ENCODE assay signal across 9 cellular contexts in genomic region chr19:33375760-33376159, GRCh38. TPM values are rescaled to one million over a fixed set of nuclear protein-coding genes. Genes with fewer than 3 reads are reported as not detected.
DNase-seq lines count a peak whose midpoint lies in the region; ATAC-seq, FAIRE-seq and TF ChIP-seq lines count a peak whose summit lies in the region.
"Had no signal": no experiment of that assay in that cellular context is flagged by ENCODE, and none has a peak within 500 bp of the region (broad histone marks: within the 10 kb centered on the region; RNA-seq: fewer than 3 reads in every experiment).

No MANE protein-coding gene starts in this region.

- H3K9me3 ChIP-seq in A549: no peaks in the 10 kb centered on the region
- no peaks in the 10 kb centered on the region for H3K9me3 ChIP-seq in lower lobe of right lung
- H3K9me3 ChIP-seq in HAP-1: no peaks in the 10 kb centered on the region

- peak overlapping the region; percentile 79 for H3K4me2 ChIP-seq in A549

- in situ Hi-C loops in HAP-1 (cut with MboI; ENCODE audit: low sequenced_read_pairs): no loop called here

- H3K9me3 Mint-ChIP-seq in HFFc6: no peaks in the 10 kb centered on the region
- no peaks in the 10 kb centered on the region for H3K9me3 Mint-ChIP-seq in activated naive CD8-positive, alpha-beta T cell treated with anti-CD3 and anti-CD28 coated beads, Interleukin-2, amount 50 U/mL, for 24 hours

- peak overlapping the region; percentile 92 for H3K4me3 Mint-ChIP-seq in HFFc6
- H3K4me3 Mint-ChIP-seq in activated naive CD8-positive, alpha-beta T cell treated with anti-CD3 and anti-CD28 coated beads, Interleukin-2, amount 50 U/mL, for 24 hours: peak overlapping the region; percentile 98

- no peak for DNase-seq in A549 (ENCODE audit: low read depth in 1 of 2, low spot score in 1 of 2)
- peak; percentile 28 for DNase-seq in HFFc6
- DNase-seq in activated naive CD8-positive, alpha-beta T cell treated with anti-CD3 and anti-CD28 coated beads, Interleukin-2, amount 50 U/mL, for 24 hours: no peak
- DNase-seq in lower lobe of right lung: no peak
- DNase-seq in HAP-1 (ENCODE audit: low spot score in 2 of 2): no peak
- DNase-seq in T1000 (lab: John Stamatoyannopoulos, UW): no peak

- TF ChIP-seq POLR2A in A549 (IDR thresholded peaks at IDR 0.05; ENCODE audit: low read length): no peak

- H3K4me1 Mint-ChIP-seq in HFFc6 (ENCODE audit: low read depth): peaks cover 34% of the 10 kb centered on the region
- H3K4me1 Mint-ChIP-seq in activated naive CD8-positive, alpha-beta T cell treated with anti-CD3 and anti-CD28 coated beads, Interleukin-2, amount 50 U/mL, for 24 hours: peaks cover 57% of the 10 kb centered on the region

- POLR2A ChIA-PET in A549 (lab: Yijun Ruan, JAX): interaction anchor here (0.6 to 3.3 kb wide), 6 partner anchors 10 to 190 kb away, joined by 3 to 51 read pairs (median 5); partner anchors contain the start of gene CEBPA

- no peak for TF ChIP-seq EP300 in A549 (IDR thresholded peaks at IDR 0.05)

- peaks cover 14% of the 10 kb centered on the region for H3K36me3 Mint-ChIP-seq in HFFc6 (ENCODE audit: low read depth)
- H3K36me3 Mint-ChIP-seq in activated naive CD8-positive, alpha-beta T cell treated with anti-CD3 and anti-CD28 coated beads, Interleukin-2, amount 50 U/mL, for 24 hours (ENCODE audit: low read depth): peaks cover 24% of the 10 kb centered on the region

- TF ChIP-seq CTCF in A549 (IDR thresholded peaks at IDR 0.05) (no peak), HFFc6 (IDR thresholded peaks at IDR 0.05) (no peak), lower lobe of right lung (IDR thresholded peaks at IDR 0.05) (no peak)

- H3K27ac ChIP-seq in A549: peak overlapping the region; percentile 92 to 95
- H3K27ac ChIP-seq in lower lobe of right lung: peak overlapping the region; percentile 5

- peaks cover 19% of the 10 kb centered on the region for H3K36me3 ChIP-seq in lower lobe of right lung
- H3K36me3 ChIP-seq in HAP-1 (replicated peaks): peaks cover 17% of the 10 kb centered on the region

- H3K4me1 ChIP-seq in A549: peaks cover 37% of the 10 kb centered on the region
- peaks cover 38% of the 10 kb centered on the region for H3K4me1 ChIP-seq in lower lobe of right lung
- H3K4me1 ChIP-seq in HAP-1: peaks cover 16% of the 10 kb centered on the region

- 63% methylated on average over 1 of the region's 1 CpG for WGBS in A549 (ENCODE audit: missing lambda C conversion rate)

- FAIRE-seq in A549 (lab: Jason Lieb, UNC): peak; percentile 79
- FAIRE-seq: H1 had no signal

- H3K27me3 Mint-ChIP-seq in HFFc6 (ENCODE audit: insufficient read depth): peaks cover 5% of the 10 kb centered on the region
- H3K27me3 Mint-ChIP-seq in activated naive CD8-positive, alpha-beta T cell treated with anti-CD3 and anti-CD28 coated beads, Interleukin-2, amount 50 U/mL, for 24 hours: no peaks in the 10 kb centered on the region

- intact Hi-C loops in lower lobe of right lung (cut with DNase I): no loop called here

- no peak for ATAC-seq in A549
- no peak for ATAC-seq in activated naive CD8-positive, alpha-beta T cell treated with anti-CD3 and anti-CD28 coated beads, Interleukin-2, amount 50 U/mL, for 24 hours
- no peak for ATAC-seq in lower lobe of right lung
- ATAC-seq in GM18870 (IDR thresholded peaks at IDR 0.05; ENCODE audit: unreplicated experiment): no peak
- no peak for ATAC-seq in HG02884 (IDR thresholded peaks at IDR 0.05; ENCODE audit: unreplicated experiment)

- no peak for TF ChIP-seq RAD21 in A549 (conservative IDR thresholded peaks at IDR 0.05 in 1 of 2, IDR thresholded peaks at IDR 0.05 in 1 of 2)

- CTCF ChIA-PET in A549 (lab: Yijun Ruan, JAX): interaction anchor here (0.5 to 36.3 kb wide), 15 partner anchors 9 to 686 kb away, joined by 3 to 881 read pairs (median 21); partner anchors contain the start of gene CEBPA

- peak overlapping the region; percentile 87 for H3K27ac Mint-ChIP-seq in HFFc6
- H3K27ac Mint-ChIP-seq in activated naive CD8-positive, alpha-beta T cell treated with anti-CD3 and anti-CD28 coated beads, Interleukin-2, amount 50 U/mL, for 24 hours: peak overlapping the region; percentile 92

- H3K4me3 ChIP-seq in A549 (peak overlapping the region; percentile 65), lower lobe of right lung (peak overlapping the region; percentile 70), HAP-1 (no peak overlapping the region)

- no peaks in the 10 kb centered on the region for H3K27me3 ChIP-seq in lower lobe of right lung (ENCODE audit: low read depth)
- no peaks in the 10 kb centered on the region for H3K27me3 ChIP-seq in HAP-1 (ENCODE audit: low read depth)

TF ChIP-seq in A549, 52 proteins besides CTCF, POLR2A, EP300 and RAD21:
- no peak for TF ChIP-seq HOXB5 (CRISPR knock-in tag; IDR thresholded peaks at IDR 0.05)
- TF ChIP-seq FOSL2 (IDR thresholded peaks at IDR 0.05): no peak
- peak; percentile 39 for TF ChIP-seq FOSL2 (CRISPR knock-in tag; IDR thresholded peaks at IDR 0.05)
- TF ChIP-seq JUN (IDR thresholded peaks at IDR 0.05): 0 out of 5 replicates have a peak, but pooled peaks of 1 of the 2 experiments have one; percentile 15

RNA-seq across cellular contexts. Expression of gene CEBPG, which starts 2.3 kb away (rescaled TPM):
- polyA plus RNA-seq in A549 (2011; rRNA removed) (104 and 138 TPM in 2 replicates), A549 (2017; fragmentation: RNase III; extraction: RNeasy Plus Mini Kit Qiagen cat#74134 plus additional on column Dnase treatment) (34.0 to 35.7 TPM (median 34.3 TPM) in 3 replicates)
- polyA plus RNA-seq in A549 (2012; cell fraction: cytosol; rRNA removed): 25.7 and 27.7 TPM in 2 replicates
- 11.1 and 12.8 TPM in 2 replicates for polyA plus RNA-seq in A549 (2012; cell fraction: nucleus; rRNA removed)
- polyA minus RNA-seq in A549 (2011; rRNA and poly(A)+ RNA removed): 62.1 and 64.8 TPM in 2 replicates
- total RNA-seq in HFFc6 (2021; fragmentation: NEBNext Ultra II Directional; extraction: Animal tissue kit (Norgen Biotek cat#: 25700)): 10 to 100 TPM; 10.0 to 11.2 (median 10.4) TPM
- total RNA-seq in lower lobe of right lung: 29.6 TPM
